Comparison of ENCODE assay signal across 20 cellular contexts in genomic region chr4:102610476-102610875, GRCh38.
DNase-seq lines count a peak whose midpoint lies in the region; ATAC-seq and TF ChIP-seq lines count a peak whose summit lies in the region.
"Had no signal": no experiment of that assay in that cellular context is flagged by ENCODE, and none has a peak within 500 bp of the region (broad histone marks: within the 10 kb centered on the region; RNA-seq: fewer than 3 reads in every experiment).

No MANE protein-coding gene starts in this region.

- WGBS in body of pancreas, 2 donors: 86 to 88% methylated on average over 3 of the region's 3 CpGs

- H3K27ac ChIP-seq in brain microvascular endothelial cell (no peak overlapping the region), body of pancreas (no peak overlapping the region)
- H3K27ac ChIP-seq: C4-2B, right lobe of liver, upper lobe of right lung had no signal

- no peak overlapping the region for H3K4me3 Mint-ChIP-seq in activated CD8-positive, alpha-beta memory T cell treated with anti-CD3 and anti-CD28 coated beads, Interleukin-2, amount 10 ng/mL, durations not matched to agents 7 days and 5 days
- H3K4me3 Mint-ChIP-seq in activated naive CD8-positive, alpha-beta T cell treated with anti-CD3 and anti-CD28 coated beads for 36 hours: no peak overlapping the region
- no peak overlapping the region for H3K4me3 Mint-ChIP-seq in neural crest cell
- H3K4me3 Mint-ChIP-seq: dendritic cell treated with granulocyte-macrophage colony-stimulating factor and Interleukin-4, amounts not matched to agents 40 ng/mL and 50 ng/mL, for 4 days; stimulated activated naive CD8-positive, alpha-beta T cell treated with anti-CD3 and anti-CD28 coated beads, Interleukin-15, amount 100 ng/mL, for 72 hours had no signal

- TF ChIP-seq CTCF in neural crest cell (conservative IDR thresholded peaks at IDR 0.05) (peak; percentile 6), brain microvascular endothelial cell (IDR thresholded peaks at IDR 0.05; ENCODE audit: low read depth, low read length, missing control alignments) (no peak), body of pancreas (IDR thresholded peaks at IDR 0.05) (no peak)

- ATAC-seq in activated CD8-positive, alpha-beta memory T cell treated with anti-CD3 and anti-CD28 coated beads, Interleukin-2, amount 10 ng/mL, durations not matched to agents 7 days and 5 days: no peak
- no peak for ATAC-seq in HG03571 (IDR thresholded peaks at IDR 0.05; ENCODE audit: unreplicated experiment)
- ATAC-seq in body of pancreas: no peak
- ATAC-seq: right lobe of liver; stimulated activated naive CD8-positive, alpha-beta T cell treated with anti-CD3 and anti-CD28 coated beads, Interleukin-15, amount 100 ng/mL, for 72 hours; upper lobe of right lung had no signal

- H3K27me3 Mint-ChIP-seq in activated CD8-positive, alpha-beta memory T cell treated with anti-CD3 and anti-CD28 coated beads, Interleukin-2, amount 10 ng/mL, durations not matched to agents 7 days and 5 days: no peaks in the 10 kb centered on the region
- no peaks in the 10 kb centered on the region for H3K27me3 Mint-ChIP-seq in activated naive CD8-positive, alpha-beta T cell treated with anti-CD3 and anti-CD28 coated beads for 36 hours
- H3K27me3 Mint-ChIP-seq in neural crest cell (ENCODE audit: low read depth): no peaks in the 10 kb centered on the region
- H3K27me3 Mint-ChIP-seq: dendritic cell treated with granulocyte-macrophage colony-stimulating factor and Interleukin-4, amounts not matched to agents 40 ng/mL and 50 ng/mL, for 4 days; stimulated activated naive CD8-positive, alpha-beta T cell treated with anti-CD3 and anti-CD28 coated beads, Interleukin-15, amount 100 ng/mL, for 72 hours had no signal

- peaks cover 84% of the 10 kb centered on the region for H3K4me1 Mint-ChIP-seq in activated CD8-positive, alpha-beta memory T cell treated with anti-CD3 and anti-CD28 coated beads, Interleukin-2, amount 10 ng/mL, durations not matched to agents 7 days and 5 days
- H3K4me1 Mint-ChIP-seq in activated naive CD8-positive, alpha-beta T cell treated with anti-CD3 and anti-CD28 coated beads for 36 hours: peaks cover 80% of the 10 kb centered on the region
- peaks cover 3% of the 10 kb centered on the region for H3K4me1 Mint-ChIP-seq in neural crest cell

- in situ Hi-C loops in brain microvascular endothelial cell (cut with HindIII; ENCODE audit: low pct_ligation_motif_present, low sequenced_read_pairs): loop anchor here (25.0 kb wide), 1 partner anchor 402 kb away; the partner anchor contains the start of gene SLC9B1

- no peaks in the 10 kb centered on the region for H3K4me1 ChIP-seq in body of pancreas
- H3K4me1 ChIP-seq: right lobe of liver had no signal

- intact Hi-C loops in body of pancreas (cut with DNase I): loop anchor here (5.0 to 10.0 kb wide), 2 partner anchors 397 to 484 kb away; partner anchors contain the start of gene BDH2

- no peaks in the 10 kb centered on the region for H3K9me3 ChIP-seq in body of pancreas
- H3K9me3 ChIP-seq: right lobe of liver, upper lobe of right lung had no signal

- DNase-seq in activated CD8-positive, alpha-beta memory T cell treated with anti-CD3 and anti-CD28 coated beads, Interleukin-2, amount 10 ng/mL, durations not matched to agents 7 days and 5 days: no peak
- no peak for DNase-seq in activated CD8-positive, alpha-beta memory T cell treated with anti-CD3 and anti-CD28 coated beads for 24 hours
- DNase-seq in NCI-H2171 treated with DMSO at 0.1 percent for 48 hours (lab: John Stamatoyannopoulos, UW): peak; percentile 87
- no peak for DNase-seq in activated naive CD8-positive, alpha-beta T cell treated with anti-CD3 and anti-CD28 coated beads for 36 hours
- no peak for DNase-seq in neural crest cell (ENCODE audit: low read depth, low spot score)
- DNase-seq in brain microvascular endothelial cell: no peak
- no peak for DNase-seq in body of pancreas
- DNase-seq: activated effector memory CD4-positive, alpha-beta T cell treated with anti-CD3 and anti-CD28 coated beads, Interleukin-2, amount 50 U/mL, for 16 hours; foreskin melanocyte; GOT3; NCI-H1436; NK-92 treated with Interleukin-12 subunit alpha and Interleukin-12 subunit beta, amount 100 ng/mL, for 24 hours; occipital lobe; right lobe of liver; RPMI8226; stimulated activated naive CD8-positive, alpha-beta T cell treated with anti-CD3 and anti-CD28 coated beads, Interleukin-15, amount 100 ng/mL, for 72 hours; upper lobe of right lung had no signal

- CTCF ChIA-PET in activated CD8-positive, alpha-beta memory T cell treated with anti-CD3 and anti-CD28 coated beads, Interleukin-2, amount 10 ng/mL, durations not matched to agents 7 days and 5 days (lab: Charles Lee): interaction anchor here (1.1 to 3.6 kb wide), 6 partner anchors 11 to 32 kb away, joined by 3 to 21 read pairs (median 6); no protein-coding TSS in a partner anchor

- H3K36me3 ChIP-seq in brain microvascular endothelial cell (replicated peaks): peaks cover 56% of the 10 kb centered on the region
- H3K36me3 ChIP-seq in body of pancreas (replicated peaks in 1 of 2; ENCODE audit: insufficient read depth in 1 of 2, low read depth in 2 of 2): peaks cover 15 to 46% of the 10 kb centered on the region in 2 donors

- peak overlapping the region; percentile 47 for H3K27ac Mint-ChIP-seq in activated CD8-positive, alpha-beta memory T cell treated with anti-CD3 and anti-CD28 coated beads, Interleukin-2, amount 10 ng/mL, durations not matched to agents 7 days and 5 days
- peak overlapping the region; percentile 60 for H3K27ac Mint-ChIP-seq in activated naive CD8-positive, alpha-beta T cell treated with anti-CD3 and anti-CD28 coated beads for 36 hours
- no peak overlapping the region for H3K27ac Mint-ChIP-seq in neural crest cell (ENCODE audit: unreplicated experiment)
- H3K27ac Mint-ChIP-seq: dendritic cell treated with granulocyte-macrophage colony-stimulating factor and Interleukin-4, amounts not matched to agents 40 ng/mL and 50 ng/mL, for 4 days had no signal

- no peaks in the 10 kb centered on the region for H3K27me3 ChIP-seq in brain microvascular endothelial cell (replicated peaks)
- no peaks in the 10 kb centered on the region for H3K27me3 ChIP-seq in body of pancreas
- H3K27me3 ChIP-seq: right lobe of liver, upper lobe of right lung had no signal

- H3K4me3 ChIP-seq in brain microvascular endothelial cell (ENCODE audit: low read depth, low read length) (no peak overlapping the region), body of pancreas (no peak overlapping the region)
- H3K4me3 ChIP-seq: right lobe of liver, upper lobe of right lung had no signal

- H3K36me3 Mint-ChIP-seq in activated CD8-positive, alpha-beta memory T cell treated with anti-CD3 and anti-CD28 coated beads, Interleukin-2, amount 10 ng/mL, durations not matched to agents 7 days and 5 days: peaks cover 87% of the 10 kb centered on the region
- H3K36me3 Mint-ChIP-seq in activated naive CD8-positive, alpha-beta T cell treated with anti-CD3 and anti-CD28 coated beads for 36 hours: peaks cover 88% of the 10 kb centered on the region
- H3K36me3 Mint-ChIP-seq in neural crest cell (ENCODE audit: low read depth): peaks cover 28% of the 10 kb centered on the region

- no peaks in the 10 kb centered on the region for H3K9me3 Mint-ChIP-seq in activated CD8-positive, alpha-beta memory T cell treated with anti-CD3 and anti-CD28 coated beads, Interleukin-2, amount 10 ng/mL, durations not matched to agents 7 days and 5 days (ENCODE audit: low read depth)
- H3K9me3 Mint-ChIP-seq in activated naive CD8-positive, alpha-beta T cell treated with anti-CD3 and anti-CD28 coated beads for 36 hours: no peaks in the 10 kb centered on the region
- H3K9me3 Mint-ChIP-seq in neural crest cell: no peaks in the 10 kb centered on the region
- H3K9me3 Mint-ChIP-seq: dendritic cell treated with granulocyte-macrophage colony-stimulating factor and Interleukin-4, amounts not matched to agents 40 ng/mL and 50 ng/mL, for 4 days; stimulated activated naive CD8-positive, alpha-beta T cell treated with anti-CD3 and anti-CD28 coated beads, Interleukin-15, amount 100 ng/mL, for 72 hours had no signal

- no peak for TF ChIP-seq POLR2A in body of pancreas (IDR thresholded peaks at IDR 0.05)
